Comparison of ENCODE assay signal across 13 cellular contexts in genomic region chr2:88614497-88615157, GRCh38. TPM values are rescaled to one million over a fixed set of nuclear protein-coding genes. Genes with fewer than 3 reads are reported as not detected.
DNase-seq lines count a peak whose midpoint lies in the region; ATAC-seq and TF ChIP-seq lines count a peak whose summit lies in the region.
"Had no signal": no experiment of that assay in that cellular context is flagged by ENCODE, and none has a peak within 500 bp of the region (broad histone marks: within the 10 kb centered on the region; RNA-seq: fewer than 3 reads in every experiment).

No MANE protein-coding gene starts in this region.

- H3K4me3 Mint-ChIP-seq in natural killer cell treated with Interleukin-12 subunit alpha and Interleukin-12 subunit beta and Interleukin-15 and Interleukin-18, amount 100 ng/mL, for 72 hours = no peak overlapping the region
- H3K4me3 Mint-ChIP-seq: nephron had no signal

- CTCF ChIA-PET in RWPE1 (lab: Yijun Ruan, JAX) = no interaction called here

- no peaks in the 10 kb centered on the region for H3K27me3 Mint-ChIP-seq in natural killer cell treated with Interleukin-12 subunit alpha and Interleukin-12 subunit beta and Interleukin-15 and Interleukin-18, amount 100 ng/mL, for 72 hours

- POLR2A ChIA-PET in RWPE1 (lab: Yijun Ruan, JAX; ENCODE audit: low non-redundant PET) = no interaction called here

- peaks cover 15 to 21% of the 10 kb centered on the region in 2 donors for H3K4me1 Mint-ChIP-seq in natural killer cell treated with Interleukin-12 subunit alpha and Interleukin-12 subunit beta and Interleukin-15 and Interleukin-18, amount 100 ng/mL, for 72 hours (ENCODE audit: low read depth in 2 of 2)
- H3K4me1 Mint-ChIP-seq: nephron had no signal

- ATAC-seq in GM18909 (IDR thresholded peaks at IDR 0.05; ENCODE audit: poor library complexity, unreplicated experiment) = peak; percentile 84
- peak; percentile 78 for ATAC-seq in GM21786 (IDR thresholded peaks at IDR 0.05; ENCODE audit: unreplicated experiment)
- peak; percentile 73 for ATAC-seq in HG03378 (IDR thresholded peaks at IDR 0.05; ENCODE audit: unreplicated experiment)
- peak; percentile 48 to 53 for ATAC-seq in natural killer cell treated with Interleukin-12 subunit alpha and Interleukin-12 subunit beta and Interleukin-15 and Interleukin-18, amount 100 ng/mL, for 72 hours
- no peak for ATAC-seq in left ventricle myocardium superior

- TF ChIP-seq CTCF in RWPE1 (conservative IDR thresholded peaks at IDR 0.05; ENCODE audit: low read depth) = no peak

- no peaks in the 10 kb centered on the region for H3K9me3 Mint-ChIP-seq in natural killer cell treated with Interleukin-12 subunit alpha and Interleukin-12 subunit beta and Interleukin-15 and Interleukin-18, amount 100 ng/mL, for 72 hours
- H3K9me3 Mint-ChIP-seq: nephron had no signal

- no peak overlapping the region for H3K27ac Mint-ChIP-seq in natural killer cell treated with Interleukin-12 subunit alpha and Interleukin-12 subunit beta and Interleukin-15 and Interleukin-18, amount 100 ng/mL, for 72 hours
- H3K27ac Mint-ChIP-seq: nephron had no signal

- DNase-seq in natural killer cell treated with Interleukin-12 subunit alpha and Interleukin-12 subunit beta and Interleukin-15 and Interleukin-18, amount 100 ng/mL, for 72 hours (ENCODE audit: low spot score) = no peak
- DNase-seq in NOMO-1 treated with DMSO at 0.1 percent for 48 hours (lab: John Stamatoyannopoulos, UW; ENCODE audit: unreplicated experiment) (no peak), cerebellum (ENCODE audit: low spot score) (no peak), left ventricle myocardium superior (no peak), RWPE1 (ENCODE audit: low spot score) (no peak)
- DNase-seq: dorsolateral prefrontal cortex, EL, NCI-H510A treated with DMSO at 0.1 percent for 48 hours, thyroid gland had no signal

- H3K27ac ChIP-seq in RWPE1 = no peak overlapping the region

- intact Hi-C loops in left ventricle myocardium superior (cut with micrococcal nuclease) = no loop called here

- H3K36me3 Mint-ChIP-seq in natural killer cell treated with Interleukin-12 subunit alpha and Interleukin-12 subunit beta and Interleukin-15 and Interleukin-18, amount 100 ng/mL, for 72 hours = no peaks in the 10 kb centered on the region

RNA-seq across cellular contexts. Expression of gene EIF2AK3, which starts 12.6 kb away (rescaled TPM):
- 10 to 100 TPM; 32.4 to 34.1 TPM for total RNA-seq in natural killer cell treated with Interleukin-12 subunit alpha and Interleukin-12 subunit beta and Interleukin-15 and Interleukin-18, amount 100 ng/mL, for 72 hours
- total RNA-seq in cerebellum (25.2 TPM), left ventricle myocardium superior (5.2 TPM)
